Comparison of ENCODE assay signal across 10 cellular contexts in the genomic region with DNA sequence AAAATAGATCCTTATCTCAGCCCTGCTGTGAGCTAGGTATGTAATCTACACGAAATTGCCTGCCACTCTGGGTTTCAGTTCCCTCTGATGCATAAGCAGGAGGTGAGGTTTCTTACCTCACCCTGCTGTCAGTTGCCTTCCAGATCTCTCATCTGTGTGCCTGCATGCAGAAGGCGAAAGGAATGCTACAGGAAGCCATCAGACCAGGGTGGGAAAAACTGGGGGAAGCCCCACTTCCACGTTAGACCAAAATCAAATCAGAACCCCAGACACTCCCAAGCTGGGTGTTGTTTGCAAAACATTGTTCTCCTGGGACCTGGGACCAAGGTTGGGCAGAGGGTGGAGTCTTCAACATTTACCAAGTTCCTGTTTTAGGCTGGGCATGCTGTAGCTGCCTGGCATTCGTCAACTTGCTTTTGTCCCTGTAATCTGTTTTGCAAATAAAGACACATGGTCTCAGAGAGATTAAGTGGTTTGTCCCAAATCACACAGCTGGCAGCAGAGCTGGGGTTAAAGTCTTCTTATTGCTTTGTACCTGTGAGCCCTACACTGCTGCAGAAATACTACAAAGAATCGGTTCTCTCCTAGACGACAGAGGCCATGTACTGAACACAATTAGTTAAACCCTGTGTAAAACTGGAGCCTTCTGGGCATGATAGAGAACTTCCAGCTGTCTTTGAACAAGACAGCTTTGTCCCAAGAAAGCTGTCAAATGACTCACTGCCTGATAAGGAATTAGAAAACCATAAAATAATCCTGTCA.
DNase-seq lines count a peak whose midpoint lies in the region; ATAC-seq and TF ChIP-seq lines count a peak whose summit lies in the region.
"Had no signal": no experiment of that assay in that cellular context is flagged by ENCODE, and none has a peak within 500 bp of the region (broad histone marks: within the 10 kb centered on the region; RNA-seq: fewer than 3 reads in every experiment).

No MANE protein-coding gene starts in this region.

- intact Hi-C loops in testis (cut with DNase I; ENCODE audit: low total_unique reads) = no loop called here

- peaks cover 5% of the 10 kb centered on the region for H3K4me1 ChIP-seq in testis

- TF ChIP-seq POLR2A in testis (IDR thresholded peaks at IDR 0.05) = no peak

- H3K27me3 ChIP-seq in GM06990 (replicated peaks; ENCODE audit: control insufficient read depth, insufficient read depth, low read length) (no peaks in the 10 kb centered on the region; the same call in 1 of the 2 replicates), testis (no peaks in the 10 kb centered on the region)

- WGBS in testis, 2 donors = 63 to 70% methylated on average over 6 of the region's 6 CpGs

- H3K36me3 ChIP-seq in GM06990 (ENCODE audit: control insufficient read depth, insufficient read depth, low read length) (no peaks in the 10 kb centered on the region), testis (ENCODE audit: low read depth, missing control alignments) (no peaks in the 10 kb centered on the region)
- H3K36me3 ChIP-seq: WERI-Rb-1 had no signal

- H3K27ac ChIP-seq in testis = no peak overlapping the region
- H3K27ac ChIP-seq: WERI-Rb-1 had no signal

- ATAC-seq in GM21423 (IDR thresholded peaks at IDR 0.05; ENCODE audit: unreplicated experiment) = peak; percentile 56

- no peak for TF ChIP-seq CTCF in GM06990 (IDR thresholded peaks at IDR 0.05; ENCODE audit: insufficient read depth, low read length, poor library complexity, severe bottlenecking)
- TF ChIP-seq CTCF in testis (IDR thresholded peaks at IDR 0.05) = no peak

- H3K4me3 ChIP-seq in GM06990 (replicated peaks; ENCODE audit: low read depth, low read length) (no peak overlapping the region), testis (no peak overlapping the region)

- DNase-seq in GM06990 (ENCODE audit: extremely low read depth, insufficient read length) (peak; percentile 20), NOMO-1 treated with dmso at 0.1 percent for 144 hours (lab: John Stamatoyannopoulos, UW; ENCODE audit: unreplicated experiment) (peak; percentile 70), foreskin melanocyte (peak; percentile 80), dermis blood vessel endothelial cell (no peak), C1 segment of cervical spinal cord (lab: John Stamatoyannopoulos, UW) (no peak), testis (no peak), ACHN (no peak)
- DNase-seq: retina, WERI-Rb-1 had no signal

- H3K9me3 ChIP-seq in testis = no peaks in the 10 kb centered on the region

- in situ Hi-C loops in ACHN (cut with HindIII; ENCODE audit: low pct_ligation_motif_present, low pct_unique_long_range_greater_than_20kb, low sequenced_read_pairs) = no loop called here

Comparison
In these comparisons a context has a peak if more than half of its experiments do, and no peak if none do; other contexts are left out.
1. DNase-seq: peak in GM06990 (single experiment), NOMO-1 treated with dmso at 0.1 percent for 144 hours (single experiment) and foreskin melanocyte (single experiment); none in dermis blood vessel endothelial cell (single experiment), C1 segment of cervical spinal cord (0 of 14), testis (single experiment) and ACHN (single experiment).